ENCODE assay signal across 21 cellular contexts in the genomic region with DNA sequence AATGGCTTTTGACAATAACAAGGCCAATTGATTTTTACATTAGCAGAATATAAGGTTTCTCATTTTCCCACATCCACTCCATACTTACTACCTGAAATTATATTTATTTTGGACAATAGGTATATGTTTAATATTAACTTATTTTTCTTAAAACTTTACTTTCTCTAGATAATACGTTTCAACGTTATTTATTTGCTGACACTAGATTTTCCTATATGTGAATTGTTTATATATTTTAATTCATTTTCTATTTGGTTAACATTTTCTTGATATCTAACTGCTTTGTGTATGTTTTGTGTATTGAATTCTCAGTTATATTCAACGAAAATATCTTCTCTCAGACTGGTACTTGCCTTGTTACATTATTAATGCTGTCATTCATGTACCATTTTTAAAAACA.
DNase-seq lines count a peak whose midpoint lies in the region; ATAC-seq, FAIRE-seq and TF ChIP-seq lines count a peak whose summit lies in the region.
"Had no signal": no experiment of that assay in that cellular context is flagged by ENCODE, and none has a peak within 500 bp of the region (broad histone marks: within the 10 kb centered on the region; RNA-seq: fewer than 3 reads in every experiment).

No MANE protein-coding gene starts in this region.

- intact Hi-C loops in HepG2 (cut with micrococcal nuclease; ENCODE audit: unreplicated experiment) (no loop called here), right lobe of liver (cut with DNase I) (no loop called here), pancreas (cut with DNase I) (no loop called here)

- TF ChIP-seq POLR2A in HepG2 (IDR thresholded peaks at IDR 0.05; ENCODE audit: insufficient read depth in 1 of 2, low read depth in 2 of 2, low read length in 2 of 2) (no peak), right lobe of liver (IDR thresholded peaks at IDR 0.05) (no peak)

- H3K4me2 ChIP-seq in HepG2 (ENCODE audit: low read depth, low read length): no peak overlapping the region

- FAIRE-seq in HepG2 (lab: Jason Lieb, UNC) (no peak), colon (lab: Jason Lieb, UNC) (peak; percentile 28), pancreas (lab: Jason Lieb, UNC) (peak; percentile 23)
- FAIRE-seq: GM12891, GM18507, H1 had no signal

- TF ChIP-seq EP300 in HepG2 (IDR thresholded peaks at IDR 0.05; ENCODE audit: low read depth in 2 of 2, low read length in 2 of 2) (no peak), HepG2 (CRISPR knock-in tag; IDR thresholded peaks at IDR 0.05; ENCODE audit: borderline replicate concordance) (no peak)

- CTCF ChIA-PET in HepG2 (lab: Yijun Ruan, JAX; ENCODE audit: low intra/inter-chr PET ratio, low total read pairs): no interaction called here

- DNase-seq in HepG2 (ENCODE audit: low spot score): no peak
- DNase-seq in right lobe of liver: no peak
- no peak for DNase-seq in pancreas
- DNase-seq: C1 segment of cervical spinal cord; Calu3; CD4-positive, alpha-beta memory T cell; COR-L47; DMS53; DMS79 treated with DMSO at 0.1 percent for 48 hours; GF-D8; GM23248; H7; HCEC 1CT had no signal

- BruUV-seq in HepG2 (replicated peaks; lab: Mats Ljungman, UMichigan): no TSS peak

- no peak for TF ChIP-seq RAD21 in HepG2 (CRISPR knock-in tag; IDR thresholded peaks at IDR 0.05)

- H3K9me3 ChIP-seq in HepG2 (ENCODE audit: low read length) (no peaks in the 10 kb centered on the region), right lobe of liver (no peaks in the 10 kb centered on the region), pancreas (no peaks in the 10 kb centered on the region)

- no peaks in the 10 kb centered on the region for H3K79me2 ChIP-seq in HepG2 (ENCODE audit: insufficient read depth, low read length)

- H2AFZ ChIP-seq in HepG2 (ENCODE audit: low read length): no peak overlapping the region
- H2AFZ ChIP-seq: GM23248 had no signal

- in situ Hi-C loops in HepG2 (cut with HindIII; ENCODE audit: extremely low pct_ligation_motif_present, low pct_unique_long_range_greater_than_20kb): no loop called here

- no peaks in the 10 kb centered on the region for H3K36me3 ChIP-seq in HepG2 (replicated peaks in 1 of 2; ENCODE audit: control insufficient read depth in 1 of 2, insufficient read depth in 2 of 2, low read length in 2 of 2)
- no peaks in the 10 kb centered on the region for H3K36me3 ChIP-seq in right lobe of liver
- H3K36me3 ChIP-seq in pancreas: no peaks in the 10 kb centered on the region

- H3K4me3 ChIP-seq in HepG2 (replicated peaks in 1 of 3; ENCODE audit: insufficient read depth in 1 of 3, low read depth in 2 of 3, low read length in 3 of 3) (no peak overlapping the region), right lobe of liver (no peak overlapping the region), pancreas (no peak overlapping the region)
- H3K4me3 ChIP-seq: GM23248 had no signal

- H3K27me3 ChIP-seq in HepG2 (ENCODE audit: control insufficient read depth in 1 of 2, insufficient read depth in 2 of 2, low read length in 2 of 2) (no peaks in the 10 kb centered on the region), right lobe of liver (no peaks in the 10 kb centered on the region), pancreas (no peaks in the 10 kb centered on the region)

- no peak overlapping the region for H3K9ac ChIP-seq in HepG2 (ENCODE audit: insufficient read depth, low read depth, low read length)
- H3K9ac ChIP-seq: GM23248 had no signal

- POLR2A ChIA-PET in HepG2 (lab: Yijun Ruan, JAX): no interaction called here

- H4K20me1 ChIP-seq in HepG2 (ENCODE audit: insufficient read depth, low read length): no peaks in the 10 kb centered on the region

- H3K4me1 ChIP-seq in HepG2 (ENCODE audit: insufficient read depth, low read length) (no peaks in the 10 kb centered on the region), right lobe of liver (no peaks in the 10 kb centered on the region), pancreas (no peaks in the 10 kb centered on the region)

- TF ChIP-seq CTCF in HepG2 (CRISPR knock-in tag; IDR thresholded peaks at IDR 0.05): no peak
- TF ChIP-seq CTCF in right lobe of liver (IDR thresholded peaks at IDR 0.05): no peak
- no peak for TF ChIP-seq CTCF in pancreas (IDR thresholded peaks at IDR 0.05)

- 2% methylated on average over 3 of the region's 3 CpGs for WGBS in HepG2 (ENCODE audit: low lambda C conversion rate)
- WGBS in right lobe of liver (ENCODE audit: insufficient coverage, low coverage, low lambda C conversion rate, missing lambda C conversion rate): 75% methylated on average over 3 of the region's 3 CpGs
- WGBS in pancreas, 2 donors: 60 to 75% methylated on average over 3 of the region's 3 CpGs

- ATAC-seq in HepG2 (no peak), right lobe of liver (no peak), pancreas (no peak), HG03521 (IDR thresholded peaks at IDR 0.05; ENCODE audit: unreplicated experiment) (no peak), GM21825 (IDR thresholded peaks at IDR 0.05; ENCODE audit: unreplicated experiment) (no peak), GM21576 (IDR thresholded peaks at IDR 0.05; ENCODE audit: unreplicated experiment) (no peak)

- no peak overlapping the region for H3K27ac ChIP-seq in HepG2 (ENCODE audit: extremely low read length, insufficient read depth, low read length)
- no peak overlapping the region for H3K27ac ChIP-seq in right lobe of liver
- no peak overlapping the region for H3K27ac ChIP-seq in pancreas
- H3K27ac ChIP-seq: 22Rv1, GM23248 had no signal

TF ChIP-seq in HepG2, 621 proteins besides CTCF, POLR2A, EP300 and RAD21:
- TF ChIP-seq MAFK (conservative IDR thresholded peaks at IDR 0.05 in 1 of 2, IDR thresholded peaks at IDR 0.05 in 1 of 2; ENCODE audit: low read length in 2 of 2): peak; percentile 4 to 69; a peak in 2 of 4 replicates
- peak; percentile 30; the same call in 1 of the 2 replicates for TF ChIP-seq MAFF (IDR thresholded peaks at IDR 0.05; ENCODE audit: low read depth, low read length)
- TF ChIP-seq LCORL (IDR thresholded peaks at IDR 0.05): no peak
- TF ChIP-seq LCORL (CRISPR knock-in tag; IDR thresholded peaks at IDR 0.05): no peak
- TF ChIP-seq SP5 (CRISPR knock-in tag; IDR thresholded peaks at IDR 0.05; ENCODE audit: borderline replicate concordance, low read depth): no peak
- TF ChIP-seq, protein P1, sequence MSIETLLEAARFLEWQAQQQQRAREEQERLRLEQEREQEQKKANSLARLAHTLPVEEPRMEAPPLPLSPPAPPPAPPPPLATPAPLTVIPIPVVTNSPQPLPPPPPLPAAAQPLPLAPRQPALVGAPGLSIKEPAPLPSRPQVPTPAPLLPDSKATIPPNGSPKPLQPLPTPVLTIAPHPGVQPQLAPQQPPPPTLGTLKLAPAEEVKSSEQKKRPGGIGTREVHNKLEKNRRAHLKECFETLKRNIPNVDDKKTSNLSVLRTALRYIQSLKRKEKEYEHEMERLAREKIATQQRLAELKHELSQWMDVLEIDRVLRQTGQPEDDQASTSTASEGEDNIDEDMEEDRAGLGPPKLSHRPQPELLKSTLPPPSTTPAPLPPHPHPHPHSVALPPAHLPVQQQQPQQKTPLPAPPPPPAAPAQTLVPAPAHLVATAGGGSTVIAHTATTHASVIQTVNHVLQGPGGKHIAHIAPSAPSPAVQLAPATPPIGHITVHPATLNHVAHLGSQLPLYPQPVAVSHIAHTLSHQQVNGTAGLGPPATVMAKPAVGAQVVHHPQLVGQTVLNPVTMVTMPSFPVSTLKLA (IDR thresholded peaks at IDR 0.05): no peak
- TF ChIP-seq ZNF124 (CRISPR knock-in tag; IDR thresholded peaks at IDR 0.05): no peak
- no peak for TF ChIP-seq PTBP1 (IDR thresholded peaks at IDR 0.05; ENCODE audit: low read depth, low read length, poor library complexity, severe bottlenecking)
- TF ChIP-seq ZBTB38 (CRISPR knock-in tag; IDR thresholded peaks at IDR 0.05): no peak
- TF ChIP-seq ZBTB3 (CRISPR knock-in tag; IDR thresholded peaks at IDR 0.05; ENCODE audit: borderline replicate concordance, low read depth): no peak
- TF ChIP-seq ZNF20 (CRISPR knock-in tag; IDR thresholded peaks at IDR 0.05): no peak
TF ChIP-seq in HepG2: peak in this region for 2.
